In genomic region chr2:182949572-182950189, GRCh38 we compare ENCODE assay signal across 1 cellular context.
TF ChIP-seq lines count a peak whose summit lies in the region.

No MANE protein-coding gene starts in this region.

TF ChIP-seq in GM12878, 131 proteins besides CTCF, POLR2A, EP300 and RAD21 (continued from another document):
- TF ChIP-seq MXI1 (IDR thresholded peaks at IDR 0.05; ENCODE audit: low read depth, low read length) (no peak), TAF1 (IDR thresholded peaks at IDR 0.05; ENCODE audit: borderline replicate concordance, low read depth, low read length) (no peak), MEF2B (IDR thresholded peaks at IDR 0.05; ENCODE audit: partially characterized antibody, poor library complexity, severe bottlenecking) (no peak), POLR2AphosphoS5 (IDR thresholded peaks at IDR 0.05; ENCODE audit: low read length) (no peak), NFIC (IDR thresholded peaks at IDR 0.05; ENCODE audit: low read depth, low read length) (no peak), SREBF1 (IDR thresholded peaks at IDR 0.05; ENCODE audit: low read length) (no peak), USF1 (IDR thresholded peaks at IDR 0.05; ENCODE audit: borderline replicate concordance, extremely low read length, insufficient read depth, low read depth, low read length) (no peak), BHLHE40 (IDR thresholded peaks at IDR 0.05; ENCODE audit: borderline replicate concordance in 1 of 2, low read depth in 2 of 2, low read length in 1 of 2) (no peak)
- TF ChIP-seq, protein P1, sequence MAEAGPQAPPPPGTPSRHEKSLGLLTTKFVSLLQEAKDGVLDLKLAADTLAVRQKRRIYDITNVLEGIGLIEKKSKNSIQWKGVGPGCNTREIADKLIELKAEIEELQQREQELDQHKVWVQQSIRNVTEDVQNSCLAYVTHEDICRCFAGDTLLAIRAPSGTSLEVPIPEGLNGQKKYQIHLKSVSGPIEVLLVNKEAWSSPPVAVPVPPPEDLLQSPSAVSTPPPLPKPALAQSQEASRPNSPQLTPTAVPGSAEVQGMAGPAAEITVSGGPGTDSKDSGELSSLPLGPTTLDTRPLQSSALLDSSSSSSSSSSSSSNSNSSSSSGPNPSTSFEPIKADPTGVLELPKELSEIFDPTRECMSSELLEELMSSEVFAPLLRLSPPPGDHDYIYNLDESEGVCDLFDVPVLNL (IDR thresholded peaks at IDR 0.05; ENCODE audit: low read depth, low read length) = no peak
TF ChIP-seq in GM12878: peak in this region for 0.
